ENCODE assay signal across 8 cellular contexts in the genomic region with DNA sequence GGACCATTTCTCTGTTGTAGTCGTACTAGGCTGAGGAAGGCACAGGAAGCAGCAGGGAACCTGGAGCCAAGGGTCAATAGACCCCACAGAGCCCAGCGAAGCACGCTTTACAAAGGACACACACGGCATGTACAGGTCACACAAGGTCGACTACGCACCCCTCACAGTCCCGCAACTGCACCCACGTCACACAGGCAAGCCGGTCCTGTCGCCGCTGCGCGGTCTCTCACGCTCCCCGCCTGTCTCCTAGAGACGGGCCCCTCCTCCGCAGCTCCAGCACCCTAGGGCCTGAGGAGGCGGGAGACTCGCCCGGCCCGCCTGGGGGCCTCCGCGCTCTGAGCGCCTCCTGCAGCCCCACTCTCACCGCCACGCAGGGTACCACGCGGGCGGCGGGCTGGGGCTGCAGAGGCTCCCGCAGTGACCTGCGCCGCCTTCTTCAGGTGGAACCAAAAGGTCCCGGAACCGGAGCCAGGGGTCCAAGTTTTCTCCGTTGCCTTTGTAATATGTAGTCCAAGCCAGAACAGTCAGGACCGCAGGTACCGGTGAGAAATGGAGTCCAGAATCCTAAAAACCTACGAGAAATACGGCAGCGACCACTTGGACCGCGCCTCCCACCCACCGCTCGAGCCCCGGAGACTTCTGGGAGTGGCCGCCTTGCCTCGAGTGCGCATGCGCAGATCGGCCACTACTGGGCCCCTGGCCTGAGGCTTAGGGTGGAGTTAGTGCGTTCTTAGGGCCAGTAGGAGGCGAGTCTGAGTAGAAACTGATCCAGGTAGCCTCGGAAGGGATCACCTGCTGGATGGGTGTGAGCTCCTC. TPM values are rescaled to one million over a fixed set of nuclear protein-coding genes. Genes with fewer than 3 reads are reported as not detected.
DNase-seq lines count a peak whose midpoint lies in the region; ATAC-seq, FAIRE-seq and TF ChIP-seq lines count a peak whose summit lies in the region.

A gene (minus strand): TSS at position 651 of the 816 bp plus-strand sequence. CDS start 8,143 bp downstream, outside the sequence.

- H3K4me3 Mint-ChIP-seq in GM23338 = peak within 1 kb of the TSS; percentile 97
- peak within 1 kb of the TSS; percentile 91 for H3K4me3 Mint-ChIP-seq in activated naive CD8-positive, alpha-beta T cell treated with anti-CD3 and anti-CD28 coated beads for 36 hours

- H3K4me2 ChIP-seq in GM23338 (peak within 1 kb of the TSS; percentile 92), Loucy (ENCODE audit: low read depth, low read length, poor library complexity, severe bottlenecking) (peak within 1 kb of the TSS; percentile 99), SK-N-SH (peak within 1 kb of the TSS; percentile 96)

- peak; percentile 26; the same call in 1 of the 2 replicates for TF ChIP-seq RAD21 in SK-N-SH (IDR thresholded peaks at IDR 0.05; ENCODE audit: low read length)

- no peaks in the 10 kb centered on the region for H3K36me3 ChIP-seq in GM23338 (ENCODE audit: insufficient read depth)
- H3K36me3 ChIP-seq in Loucy (ENCODE audit: insufficient read depth, low read length) = no peaks in the 10 kb centered on the region
- H3K36me3 ChIP-seq in SK-N-SH (replicated peaks in 1 of 2; ENCODE audit: control insufficient read depth in 1 of 2, insufficient read depth in 2 of 2, low read length in 1 of 2) = peaks cover 3 to 13% of the 10 kb centered on the region in 2 experiments
- no peaks in the 10 kb centered on the region for H3K36me3 ChIP-seq in pancreas
- peaks cover 0 to 12% (median 6%) of the 10 kb centered on the region in 3 donors for H3K36me3 ChIP-seq in tibial artery

- H3K9ac ChIP-seq in Loucy (ENCODE audit: low read depth, low read length, poor library complexity, severe bottlenecking) = peak within 1 kb of the TSS; percentile 79
- H3K9ac ChIP-seq in SK-N-SH = peak within 1 kb of the TSS; percentile 82

- H3K9me3 Mint-ChIP-seq in GM23338 = peaks cover 3% of the 10 kb centered on the region; the same call in 2 of the 3 replicates
- peaks cover 17% of the 10 kb centered on the region for H3K9me3 Mint-ChIP-seq in activated naive CD8-positive, alpha-beta T cell treated with anti-CD3 and anti-CD28 coated beads for 36 hours

- 1% methylated on average over 44 of the region's 54 CpGs for WGBS in SK-N-SH (ENCODE audit: low lambda C conversion rate)
- WGBS in pancreas, 2 donors = 0% methylated on average over 54 of the region's 54 CpGs

- TF ChIP-seq EP300 in SK-N-SH (IDR thresholded peaks at IDR 0.05; ENCODE audit: borderline replicate concordance in 1 of 2, low read depth in 1 of 2, low read length in 1 of 2) = no peak

- H3K79me2 ChIP-seq in GM23338 (replicated peaks; ENCODE audit: insufficient read depth) = peaks cover 35% of the 10 kb centered on the region
- peaks cover 16% of the 10 kb centered on the region for H3K79me2 ChIP-seq in Loucy (ENCODE audit: insufficient read depth, low read length)
- peaks cover 18% of the 10 kb centered on the region for H3K79me2 ChIP-seq in SK-N-SH (ENCODE audit: insufficient read depth)

- peak; percentile 29 for FAIRE-seq in pancreas (lab: Jason Lieb, UNC)

- peak within 1 kb of the TSS; percentile 90 for H3K27ac Mint-ChIP-seq in GM23338
- H3K27ac Mint-ChIP-seq in activated naive CD8-positive, alpha-beta T cell treated with anti-CD3 and anti-CD28 coated beads for 36 hours = peak within 1 kb of the TSS; percentile 89

- CTCF ChIA-PET in SK-N-SH (lab: Yijun Ruan, JAX) = interaction anchor here (1.0 to 1.5 kb wide), 4 partner anchors 12 to 179 kb away, joined by 3 to 6 read pairs (median 4); a partner anchor contains a TSS

- POLR2A ChIA-PET in SK-N-SH (lab: Yijun Ruan, JAX) = interaction anchor here (0.7 to 1.6 kb wide), 2 partner anchors 60 to 1114 kb away, joined by 3 to 6 read pairs; a partner anchor contains a TSS

- H4K20me1 ChIP-seq in GM23338 (replicated peaks; ENCODE audit: insufficient read depth) (0 out of 2 replicates have a peak, but pooled peaks cover 2% of the 10 kb centered on the region), Loucy (ENCODE audit: insufficient read depth, low read length, poor library complexity, severe bottlenecking) (peaks cover 12% of the 10 kb centered on the region), SK-N-SH (ENCODE audit: insufficient read depth) (no peaks in the 10 kb centered on the region)

- intact Hi-C loops in Right ventricle myocardium superior (cut with DNase I) (no loop called here), pancreas (cut with DNase I) (no loop called here), tibial artery (cut with DNase I; ENCODE audit: low total_unique reads) (no loop called here)

- H3K9me3 ChIP-seq in Loucy (ENCODE audit: insufficient read depth, low read depth, low read length) = no peaks in the 10 kb centered on the region
- H3K9me3 ChIP-seq in SK-N-SH = no peaks in the 10 kb centered on the region
- H3K9me3 ChIP-seq in pancreas = no peaks in the 10 kb centered on the region
- no peaks in the 10 kb centered on the region for H3K9me3 ChIP-seq in tibial artery

- no peak within 1 kb of the TSS for H3K27ac ChIP-seq in GM23338 (ENCODE audit: low read depth)
- H3K27ac ChIP-seq in SK-N-SH (ENCODE audit: low read depth in 2 of 2, low read length in 1 of 2) = peak within 1 kb of the TSS; percentile 58 to 74; a peak in 3 of 4 replicates
- peak within 1 kb of the TSS; percentile 66 to 80 (median 76) for H3K27ac ChIP-seq in pancreas
- H3K27ac ChIP-seq in tibial artery = peak within 1 kb of the TSS; percentile 82 to 83

- H3K4me1 Mint-ChIP-seq in GM23338 = peaks cover 23% of the 10 kb centered on the region
- H3K4me1 Mint-ChIP-seq in activated naive CD8-positive, alpha-beta T cell treated with anti-CD3 and anti-CD28 coated beads for 36 hours = peaks cover 15% of the 10 kb centered on the region

- peaks cover 11% of the 10 kb centered on the region; the same call in 1 of the 3 replicates for H3K36me3 Mint-ChIP-seq in GM23338 (ENCODE audit: low read depth)
- H3K36me3 Mint-ChIP-seq in activated naive CD8-positive, alpha-beta T cell treated with anti-CD3 and anti-CD28 coated beads for 36 hours = peaks cover 44% of the 10 kb centered on the region

- H3F3A ChIP-seq in GM23338 (replicated peaks; ENCODE audit: low read depth) = no peaks in the 10 kb centered on the region
- H3F3A ChIP-seq in Loucy (ENCODE audit: low read depth) = no peaks in the 10 kb centered on the region
- peaks cover 8% of the 10 kb centered on the region for H3F3A ChIP-seq in SK-N-SH (replicated peaks; ENCODE audit: insufficient read depth)

- H2AFZ ChIP-seq in GM23338 = peak within 1 kb of the TSS; percentile 94
- H2AFZ ChIP-seq in Loucy (ENCODE audit: low read length) = peak within 1 kb of the TSS; percentile 86
- peak within 1 kb of the TSS; percentile 99 for H2AFZ ChIP-seq in SK-N-SH (ENCODE audit: low read depth)

- H3K4me3 ChIP-seq in GM23338 (peak within 1 kb of the TSS; percentile 92), Loucy (ENCODE audit: low read length, poor library complexity, severe bottlenecking) (peak within 1 kb of the TSS; percentile 84), SK-N-SH (ENCODE audit: low read depth in 2 of 2, low read length in 1 of 2) (peak within 1 kb of the TSS; percentile 91 to 98), pancreas (peak within 1 kb of the TSS; percentile 80 to 94 (median 88)), tibial artery (peak within 1 kb of the TSS; percentile 82 to 95)

- H3K9me2 ChIP-seq in GM23338 (ENCODE audit: insufficient read depth) = no peaks in the 10 kb centered on the region
- no peaks in the 10 kb centered on the region for H3K9me2 ChIP-seq in Loucy (replicated peaks; ENCODE audit: low read depth, low read length)
- 0 out of 2 replicates have a peak, but pooled peaks cover 3% of the 10 kb centered on the region for H3K9me2 ChIP-seq in SK-N-SH

- ATAC-seq in GM23338 = peak; percentile 97
- ATAC-seq in Right ventricle myocardium superior (ENCODE audit: poor library complexity) = peak; percentile 100
- ATAC-seq in pancreas = peak; percentile 97 to 100 (median 98)

- peak; percentile 67 to 71 for TF ChIP-seq CTCF in GM23338 (conservative IDR thresholded peaks at IDR 0.05; ENCODE audit: low read depth in 2 of 2)
- TF ChIP-seq CTCF in Loucy (conservative IDR thresholded peaks at IDR 0.05; ENCODE audit: low read length) = peak; percentile 69
- TF ChIP-seq CTCF in SK-N-SH (IDR thresholded peaks at IDR 0.05) = peak; percentile 65
- peak; percentile 39 to 67 (median 56) for TF ChIP-seq CTCF in pancreas (IDR thresholded peaks at IDR 0.05)
- peak; percentile 54 to 59 for TF ChIP-seq CTCF in tibial artery (IDR thresholded peaks at IDR 0.05)

- DNase-seq in EL (peak; percentile 90), GM23338 (ENCODE audit: low spot score) (peak; percentile 97), SK-N-SH (peak; percentile 97), Right ventricle myocardium superior (peak; percentile 92), pancreas (peak; percentile 88 to 97 (median 92)), tibial artery (peak; percentile 81 to 93)
- peak; percentile 90 for DNase-seq in activated naive CD8-positive, alpha-beta T cell treated with anti-CD3 and anti-CD28 coated beads for 36 hours

- peaks cover 20% of the 10 kb centered on the region for H3K4me1 ChIP-seq in GM23338 (ENCODE audit: insufficient read depth)
- H3K4me1 ChIP-seq in Loucy (ENCODE audit: insufficient read depth, low read length, poor library complexity, severe bottlenecking) = peaks cover 22% of the 10 kb centered on the region
- H3K4me1 ChIP-seq in SK-N-SH (ENCODE audit: control insufficient read depth in 1 of 2, insufficient read depth in 2 of 2, low read depth in 1 of 2, low read length in 1 of 2) = peaks cover 7% of the 10 kb centered on the region in 2 experiments; a peak in 2 of 4 replicates
- H3K4me1 ChIP-seq in pancreas = peaks cover 0 to 8% (median 0%) of the 10 kb centered on the region in 3 donors
- peaks cover 0 to 11% (median 8%) of the 10 kb centered on the region in 4 donors for H3K4me1 ChIP-seq in tibial artery

- H3K27me3 ChIP-seq in GM23338 (ENCODE audit: insufficient read depth) (no peaks in the 10 kb centered on the region), Loucy (ENCODE audit: insufficient read depth, low read length, poor library complexity, severe bottlenecking) (no peaks in the 10 kb centered on the region), SK-N-SH (ENCODE audit: insufficient read depth) (no peaks in the 10 kb centered on the region), pancreas (no peaks in the 10 kb centered on the region), tibial artery (no peaks in the 10 kb centered on the region)

- peaks cover 5% of the 10 kb centered on the region for H3K27me3 Mint-ChIP-seq in GM23338 (ENCODE audit: insufficient read depth, low read depth, poor library complexity)
- no peaks in the 10 kb centered on the region for H3K27me3 Mint-ChIP-seq in activated naive CD8-positive, alpha-beta T cell treated with anti-CD3 and anti-CD28 coated beads for 36 hours

TF ChIP-seq in SK-N-SH, 30 proteins besides CTCF, POLR2A, EP300 and RAD21 (continues in another document):
- TF ChIP-seq GATA2 (CRISPR knock-in tag; IDR thresholded peaks at IDR 0.05) = no peak

RNA-seq across cellular contexts. Expression of the gene that starts here (rescaled TPM):
- total RNA-seq in GM23338 (2014; rRNA removed; shearing (Covaris generic)) = 9.0 and 11.4 TPM in 2 replicates
- polyA plus RNA-seq in GM23338 (2016; fragmentation: Nextera tagmentation; extraction: Ambion mirVana) (3.0 and 3.2 TPM in 2 replicates), SK-N-SH (2012; rRNA removed) (2.0 and 2.6 TPM in 2 replicates), pancreas (1 to 10 TPM; 2.3 to 4.8 TPM)
- 1.9 TPM in 2 replicates for polyA plus RNA-seq in SK-N-SH (2012; cell fraction: cytosol; rRNA removed)
- 4.0 and 7.4 TPM in 2 replicates for polyA plus RNA-seq in SK-N-SH (2012; cell fraction: nucleus; rRNA removed)
- total RNA-seq in activated naive CD8-positive, alpha-beta T cell treated with anti-CD3 and anti-CD28 coated beads for 36 hours = 1 to 10 TPM; 4.7 to 6.5 TPM
- total RNA-seq in Right ventricle myocardium superior (7.1 TPM), pancreas (1 to 10 TPM; 2.1 to 7.6 (median 3.2) TPM)
